20 cellular contexts compared by ENCODE assay signal in genomic region chr15:90074023-90074422, GRCh38. TPM values are rescaled to one million over a fixed set of nuclear protein-coding genes. Genes with fewer than 3 reads are reported as not detected.
A peak's percentile ranks its signal among the peaks of the same experiment; 100 is the strongest.
DNase-seq lines count a peak whose midpoint lies in the region; ATAC-seq and TF ChIP-seq lines count a peak whose summit lies in the region.
"Had no signal": no experiment of that assay in that cellular context is flagged by ENCODE, and none has a peak within 500 bp of the region (broad histone marks: within the 10 kb centered on the region; RNA-seq: fewer than 3 reads in every experiment).

No MANE protein-coding gene starts in this region.

- intact Hi-C loops in Right ventricle myocardium superior (cut with DNase I), result loop anchor here (5.0 kb wide), 3 partner anchors 72 to 312 kb away; partner anchors contain the start of genes ARPIN and ZNF710
- intact Hi-C loops in left cardiac atrium (cut with DNase I), result loop anchor here (5.0 to 10.0 kb wide), 4 partner anchors 69 to 312 kb away; partner anchors contain the start of gene ZNF710 (in 2 of the 2)
- intact Hi-C loops in body of pancreas (cut with DNase I), result no loop called here
- intact Hi-C loops in spleen (cut with DNase I; ENCODE audit: low total_unique reads), result loop anchor here (5.0 kb wide), 1 partner anchor 177 kb away; no protein-coding TSS in a partner anchor

- H3K79me1 ChIP-seq in mesendoderm (ENCODE audit: low read length), result peaks cover 5% of the 10 kb centered on the region

- peak overlapping the region; percentile 1 for H3K56ac ChIP-seq in mesendoderm (ENCODE audit: low read length)

- H3K4me1 Mint-ChIP-seq in type B pancreatic cell (ENCODE audit: unreplicated experiment), result peaks cover 12% of the 10 kb centered on the region

- H3K9me3 Mint-ChIP-seq in type B pancreatic cell, result no peaks in the 10 kb centered on the region
- H3K9me3 Mint-ChIP-seq: CD4-positive, alpha-beta T cell; H9 had no signal

- H3K9me3 ChIP-seq in body of pancreas (no peaks in the 10 kb centered on the region), spleen (no peaks in the 10 kb centered on the region)
- H3K9me3 ChIP-seq: BE2C, SJSA1 had no signal

- no peaks in the 10 kb centered on the region for H3K27me3 ChIP-seq in body of pancreas
- H3K27me3 ChIP-seq in mesendoderm (ENCODE audit: insufficient read depth, low read length, poor library complexity), result no peaks in the 10 kb centered on the region
- H3K27me3 ChIP-seq in spleen (replicated peaks in 1 of 7), result no peaks in the 10 kb centered on the region
- H3K27me3 ChIP-seq: BE2C, SJSA1 had no signal

- H3K27me3 Mint-ChIP-seq in type B pancreatic cell, result no peaks in the 10 kb centered on the region
- H3K27me3 Mint-ChIP-seq: CD4-positive, alpha-beta T cell had no signal

- no peak overlapping the region for H2BK15ac ChIP-seq in mesendoderm (replicated peaks; ENCODE audit: low read depth)

- H3K27ac ChIP-seq in body of pancreas, result peak overlapping the region; percentile 52 to 93 (median 88)
- no peak overlapping the region for H3K27ac ChIP-seq in mesendoderm (ENCODE audit: low read depth, low read length)
- H3K27ac ChIP-seq in spleen, result no peak overlapping the region
- H3K27ac ChIP-seq: HL-60, SJSA1 had no signal

- H3K36me3 ChIP-seq in body of pancreas (replicated peaks in 1 of 2; ENCODE audit: insufficient read depth in 1 of 2, low read depth in 2 of 2), result peaks cover 0 to 3% of the 10 kb centered on the region in 2 donors
- peaks cover 6% of the 10 kb centered on the region for H3K36me3 ChIP-seq in mesendoderm (ENCODE audit: control insufficient read depth, insufficient read depth, low read length)
- H3K36me3 ChIP-seq in spleen, result peaks cover 0 to 80% (median 46%) of the 10 kb centered on the region in 6 donors

- ATAC-seq in Right ventricle myocardium superior (ENCODE audit: poor library complexity), result peak; percentile 7
- ATAC-seq in left cardiac atrium, result no peak
- peak; percentile 47 for ATAC-seq in body of pancreas

- H3K4me1 ChIP-seq in body of pancreas (peaks cover 73% of the 10 kb centered on the region), mesendoderm (ENCODE audit: control insufficient read depth, low read depth, low read length) (peaks cover 13% of the 10 kb centered on the region), spleen (peaks cover 3 to 28% (median 21%) of the 10 kb centered on the region in 6 donors)
- H3K4me1 ChIP-seq: BE2C, SJSA1 had no signal

- DNase-seq in Right ventricle myocardium superior (no peak), left cardiac atrium (no peak), body of pancreas (peak; percentile 69 to 87 (median 74)), mesendoderm (no peak), type B pancreatic cell (ENCODE audit: extremely low spot score, unreplicated experiment) (no peak), NCI-H1417 treated with DMSO at 0.1 percent for 48 hours (lab: John Stamatoyannopoulos, UW) (no peak), LoVo (ENCODE audit: low spot score) (no peak), spleen (no peak)
- DNase-seq: 8988T; BE2C; CD4-positive, alpha-beta T cell; H9; NCI-H1436; NCI-H2029; NCI-H2171; NCI-H446; NCI-H69; OCI-M1 had no signal

- no peak overlapping the region for H4K5ac ChIP-seq in mesendoderm (ENCODE audit: low read length)

- no peak overlapping the region for H2BK120ac ChIP-seq in mesendoderm (ENCODE audit: low read depth, low read length)

- no peak overlapping the region for H4K8ac ChIP-seq in mesendoderm (ENCODE audit: low read depth, low read length)

- H2AK5ac ChIP-seq in mesendoderm (ENCODE audit: low read length), result no peak overlapping the region

- H3K18ac ChIP-seq in mesendoderm (ENCODE audit: low read length), result no peak overlapping the region

- H3K4me3 Mint-ChIP-seq in type B pancreatic cell, result no peak overlapping the region
- H3K4me3 Mint-ChIP-seq: CD4-positive, alpha-beta T cell; H9 had no signal

- H3K23ac ChIP-seq in mesendoderm (ENCODE audit: low read length), result no peak overlapping the region

- WGBS in body of pancreas, 2 donors, result 27 to 54% methylated on average over 11 to 12 of the region's 12 CpGs
- no CpG with 5 or more reads among the region's 12 CpGs for WGBS in mesendoderm (ENCODE audit: extremely low coverage, insufficient coverage, low lambda C conversion rate)
- WGBS in spleen, 5 donors, result 85 to 94% (median 91%) methylated on average over 12 of the region's 12 CpGs

- no peak overlapping the region for H3K9ac ChIP-seq in mesendoderm (ENCODE audit: low read length)

- no peak for TF ChIP-seq CTCF in body of pancreas (IDR thresholded peaks at IDR 0.05)
- no peak for TF ChIP-seq CTCF in type B pancreatic cell (conservative IDR thresholded peaks at IDR 0.05)
- TF ChIP-seq CTCF in spleen (IDR thresholded peaks at IDR 0.05 in 8 of 11, conservative IDR thresholded peaks at IDR 0.05 in 3 of 11), result no peak

- peaks cover 10% of the 10 kb centered on the region for H3K36me3 Mint-ChIP-seq in type B pancreatic cell

- no peak overlapping the region for H3K4ac ChIP-seq in mesendoderm (ENCODE audit: low read depth, low read length)

- H3K4me3 ChIP-seq in body of pancreas (no peak overlapping the region), mesendoderm (ENCODE audit: low read length) (no peak overlapping the region), spleen (no peak overlapping the region)
- H3K4me3 ChIP-seq: SJSA1 had no signal

- peak overlapping the region; percentile 62 for H3K27ac Mint-ChIP-seq in type B pancreatic cell
- H3K27ac Mint-ChIP-seq: H9 had no signal

- no peak overlapping the region for H3K4me2 ChIP-seq in mesendoderm (ENCODE audit: low read length)

- H3K79me2 ChIP-seq in mesendoderm (ENCODE audit: control insufficient read depth, insufficient read depth, low read length), result no peaks in the 10 kb centered on the region

- TF ChIP-seq POLR2A in body of pancreas (IDR thresholded peaks at IDR 0.05) (peak in 2 of 3 donors; percentile 20 to 41), spleen (IDR thresholded peaks at IDR 0.05) (no peak)

- H2BK5ac ChIP-seq in mesendoderm (ENCODE audit: low read length), result no peak overlapping the region

RNA-seq across cellular contexts. Expression of gene IDH2, which starts 28.2 kb away (rescaled TPM):
- total RNA-seq in Right ventricle myocardium superior (1,067 TPM), left cardiac atrium (100 to 1,000 TPM; 242 to 257 TPM), body of pancreas (10 to 100 TPM; 77.5 to 78.6 TPM), type B pancreatic cell (ENCODE audit: low replicate concordance) (225 and 247 TPM in 2 replicates), spleen (10 to 100 TPM; 42.8 to 70.9 (median 52.5) TPM)
- polyA plus RNA-seq in mesendoderm (2013, experiment 1 of 2), result 18.1 TPM
- polyA plus RNA-seq in mesendoderm (2013, experiment 2 of 2), result 18.5 TPM
- polyA plus RNA-seq in spleen, result 10 to 100 TPM; 36.4 to 57.8 (median 53.5) TPM

Comparison
In these comparisons a context has a peak if more than half of its experiments do, and no peak if none do; other contexts are left out.
1. ATAC-seq: peak in Right ventricle myocardium superior (single experiment) and body of pancreas (single experiment); none in left cardiac atrium (0 of 2).
2. DNase-seq: peak in body of pancreas (4 of 4); none in Right ventricle myocardium superior (single experiment), left cardiac atrium (single experiment), mesendoderm (single experiment), type B pancreatic cell (single experiment), NCI-H1417 treated with DMSO at 0.1 percent for 48 hours (single experiment), LoVo (single experiment) and spleen (single experiment).
3. H3K27ac ChIP-seq: peak in body of pancreas (4 of 4); none in mesendoderm (single experiment) and spleen (0 of 8).
4. POLR2A ChIP-seq: peak in body of pancreas (2 of 3); none in spleen (0 of 3).